33 cellular contexts compared by ENCODE assay signal in the genomic region with DNA sequence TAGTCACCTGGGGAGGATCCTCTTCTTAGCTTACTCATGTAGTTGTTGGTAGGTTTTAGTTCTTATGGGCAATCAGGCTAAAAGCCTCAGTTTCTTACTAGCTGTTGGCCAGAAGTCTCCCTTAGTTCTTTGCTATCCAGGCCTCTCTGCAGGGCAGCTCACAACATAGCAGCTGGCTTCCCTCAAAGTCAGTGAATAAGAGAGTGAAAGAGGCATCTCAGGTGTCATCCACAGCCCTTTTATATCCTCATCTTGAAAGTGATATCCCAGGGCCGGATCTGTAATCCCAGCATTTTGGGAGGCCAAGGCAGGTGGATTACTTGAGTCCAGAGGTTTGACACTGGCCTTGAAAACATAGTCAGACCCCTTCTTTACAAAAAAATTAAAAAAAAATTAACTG. TPM values are rescaled to one million over a fixed set of nuclear protein-coding genes. Genes with fewer than 3 reads are reported as not detected.
"Had no signal": no experiment of that assay in that cellular context is flagged by ENCODE, and none has a peak within 500 bp of the region (broad histone marks: within the 10 kb centered on the region; RNA-seq: fewer than 3 reads in every experiment).

No MANE protein-coding gene starts in this region.

- H3K36me3 Mint-ChIP-seq: naive thymus-derived CD4-positive, alpha-beta T cell; stimulated activated effector memory CD8-positive, alpha-beta T cell treated with anti-CD3 and anti-CD28 coated beads, Interleukin-12 subunit alpha, Interleukin-12 subunit beta, amount 100 ng/mL, for 72 hours; type B pancreatic cell had no signal

- H3K4me1 Mint-ChIP-seq: naive thymus-derived CD4-positive, alpha-beta T cell; nephron; neural crest cell; stimulated activated effector memory CD8-positive, alpha-beta T cell treated with anti-CD3 and anti-CD28 coated beads, Interleukin-12 subunit alpha, Interleukin-12 subunit beta, amount 100 ng/mL, for 72 hours had no signal

- ATAC-seq: left cardiac atrium; left lung; mucosa of descending colon; naive thymus-derived CD4-positive, alpha-beta T cell; pancreas; right cardiac atrium; stimulated activated effector memory CD8-positive, alpha-beta T cell treated with anti-CD3 and anti-CD28 coated beads, Interleukin-12 subunit alpha, Interleukin-12 subunit beta, amount 100 ng/mL, for 72 hours had no signal

- H3K27me3 ChIP-seq: left lung, pancreas, sigmoid colon, spleen, tibial nerve, uterus had no signal

- H3K27me3 Mint-ChIP-seq: stimulated activated naive CD8-positive, alpha-beta T cell treated with anti-CD3 and anti-CD28 coated beads, Interleukin-15, Interleukin-2, amounts not matched to agents 100 ng/mL and 50 ng/mL, for 24 hours had no signal

- H3K36me3 ChIP-seq: left lung, pancreas, prostate gland, sigmoid colon, spleen, suprapubic skin, thoracic aorta, tibial nerve, uterus had no signal

- H3K4me3 ChIP-seq: left lung, lung, mucosa of descending colon, pancreas, prostate gland, sigmoid colon, spleen, suprapubic skin, thoracic aorta, tibial nerve, uterus had no signal

- H3K27ac Mint-ChIP-seq: naive thymus-derived CD4-positive, alpha-beta T cell; nephron; stimulated activated effector memory CD8-positive, alpha-beta T cell treated with anti-CD3 and anti-CD28 coated beads, Interleukin-12 subunit alpha, Interleukin-12 subunit beta, amount 100 ng/mL, for 72 hours; stimulated activated naive CD8-positive, alpha-beta T cell treated with anti-CD3 and anti-CD28 coated beads, Interleukin-15, Interleukin-2, amounts not matched to agents 100 ng/mL and 50 ng/mL, for 24 hours; type B pancreatic cell had no signal

- H3K9me3 Mint-ChIP-seq: nephron; neural crest cell; stimulated activated effector memory CD8-positive, alpha-beta T cell treated with anti-CD3 and anti-CD28 coated beads, Interleukin-12 subunit alpha, Interleukin-12 subunit beta, amount 100 ng/mL, for 72 hours; stimulated activated naive CD8-positive, alpha-beta T cell treated with anti-CD3 and anti-CD28 coated beads, Interleukin-15, Interleukin-2, amounts not matched to agents 100 ng/mL and 50 ng/mL, for 24 hours; type B pancreatic cell had no signal

- H3K4me1 ChIP-seq: left lung, pancreas, prostate gland, sigmoid colon, spleen, suprapubic skin, tibial nerve, uterus had no signal

- H3K4me3 Mint-ChIP-seq: naive thymus-derived CD4-positive, alpha-beta T cell; nephron; neural crest cell; stimulated activated effector memory CD8-positive, alpha-beta T cell treated with anti-CD3 and anti-CD28 coated beads, Interleukin-12 subunit alpha, Interleukin-12 subunit beta, amount 100 ng/mL, for 72 hours; stimulated activated naive CD8-positive, alpha-beta T cell treated with anti-CD3 and anti-CD28 coated beads, Interleukin-15, Interleukin-2, amounts not matched to agents 100 ng/mL and 50 ng/mL, for 24 hours; type B pancreatic cell had no signal

- H3K9me3 ChIP-seq: left lung, mucosa of descending colon, pancreas, prostate gland, sigmoid colon, spleen, suprapubic skin, thoracic aorta, tibial nerve, uterus had no signal

- H3K27ac ChIP-seq: left lung, pancreas, prostate gland, sigmoid colon, spleen, suprapubic skin, thoracic aorta, tibial nerve, uterus had no signal

- DNase-seq: hippocampal formation; kidney glomerular epithelial cell; left cardiac atrium; left lung; midbrain; mucosa of descending colon; naive thymus-derived CD4-positive, alpha-beta T cell; nucleus accumbens; pancreas; posterior cingulate gyrus; retina; right cardiac atrium; sigmoid colon; small intestine; spleen; stimulated activated CD4-positive, alpha-beta T cell treated with anti-CD3 and anti-CD28 coated beads, Interleukin-4, amount 100 ng/mL, for 24 hours; stimulated activated naive CD4-positive, alpha-beta T cell; uterus had no signal

RNA-seq across cellular contexts. Expression of a gene that starts 42.1 kb away (rescaled TPM):
- total RNA-seq: left cardiac atrium; mesenteric fat pad; myocyte; naive thymus-derived CD4-positive, alpha-beta T cell; osteoblast; right cardiac atrium; sigmoid colon; spleen; subcutaneous adipose tissue; suprapubic skin; ureter had no signal
- polyA plus RNA-seq: naive thymus-derived CD4-positive, alpha-beta T cell; right cardiac atrium; spleen had no signal
